In genomic region chr19:29878973-29879654, GRCh38 we compare ENCODE assay signal across 8 cellular contexts.
DNase-seq lines count a peak whose midpoint lies in the region; ATAC-seq and TF ChIP-seq lines count a peak whose summit lies in the region.

No MANE protein-coding gene starts in this region.

- H3K4me1 ChIP-seq in RWPE2 (ENCODE audit: insufficient read depth, poor library complexity, severe bottlenecking): no peaks in the 10 kb centered on the region
- H3K4me1 ChIP-seq in right cardiac atrium (ENCODE audit: control insufficient read depth, insufficient read depth, low read length): no peaks in the 10 kb centered on the region

- H3K36me3 ChIP-seq in RWPE2 (ENCODE audit: low read depth): no peaks in the 10 kb centered on the region

- H3K4me3 ChIP-seq in RWPE2 (ENCODE audit: severe bottlenecking) (no peak overlapping the region), right cardiac atrium (ENCODE audit: low read length) (no peak overlapping the region)

- DNase-seq in AG08396 (ENCODE audit: low spot score) (peak; percentile 74), HCEC 1CT (peak; percentile 62), RWPE2 (ENCODE audit: low spot score) (no peak), right cardiac atrium (no peak), SIG-M5 (lab: John Stamatoyannopoulos, UW) (no peak)

- intact Hi-C loops in right cardiac atrium (cut with DNase I): loop anchor here in 1 of 4 donors (10.0 kb wide), 1 partner anchor 104 kb away; no protein-coding TSS in a partner anchor

- 73% methylated on average over 17 of the region's 17 CpGs for WGBS in right cardiac atrium

- peak; percentile 65; the same call in 2 of the 3 replicates for ATAC-seq in RWPE2 (ENCODE audit: low read depth)
- ATAC-seq in right cardiac atrium: peak; percentile 59 to 69
- no peak for ATAC-seq in activated CD4-positive, CD25-positive, alpha-beta regulatory T cell treated with anti-CD3 and anti-CD28 coated beads, Interleukin-2, amount 50 U/mL, for 24 hours
- ATAC-seq in GM21529 (IDR thresholded peaks at IDR 0.05; ENCODE audit: unreplicated experiment): no peak
- no peak for ATAC-seq in GM21423 (IDR thresholded peaks at IDR 0.05; ENCODE audit: unreplicated experiment)

- no peak for TF ChIP-seq CTCF in RWPE2 (IDR thresholded peaks at IDR 0.05; ENCODE audit: poor library complexity, severe bottlenecking)

- peaks cover 3% of the 10 kb centered on the region for H3K27me3 ChIP-seq in RWPE2 (ENCODE audit: insufficient read depth, poor library complexity, severe bottlenecking)
- no peaks in the 10 kb centered on the region for H3K27me3 ChIP-seq in right cardiac atrium (ENCODE audit: control insufficient read depth, insufficient read depth)

- H3K27ac ChIP-seq in RWPE2 (ENCODE audit: poor library complexity, severe bottlenecking) (no peak overlapping the region), right cardiac atrium (ENCODE audit: low read length) (no peak overlapping the region)

- no peaks in the 10 kb centered on the region for H3K9me3 ChIP-seq in RWPE2 (ENCODE audit: severe bottlenecking)
- no peaks in the 10 kb centered on the region for H3K9me3 ChIP-seq in right cardiac atrium (ENCODE audit: control insufficient read depth, low read length)

Comparison
In these comparisons a context has a peak if more than half of its experiments do, and no peak if none do; other contexts are left out.
1. DNase-seq: peak in AG08396 (single experiment) and HCEC 1CT (single experiment); none in RWPE2 (single experiment), right cardiac atrium (0 of 3) and SIG-M5 (single experiment).
2. ATAC-seq: peak in RWPE2 (single experiment) and right cardiac atrium (2 of 2); none in activated CD4-positive, CD25-positive, alpha-beta regulatory T cell treated with anti-CD3 and anti-CD28 coated beads, Interleukin-2, amount 50 U/mL, for 24 hours (0 of 2), GM21529 (single experiment) and GM21423 (single experiment).